ENCODE assay signal across 8 cellular contexts in the genomic region with DNA sequence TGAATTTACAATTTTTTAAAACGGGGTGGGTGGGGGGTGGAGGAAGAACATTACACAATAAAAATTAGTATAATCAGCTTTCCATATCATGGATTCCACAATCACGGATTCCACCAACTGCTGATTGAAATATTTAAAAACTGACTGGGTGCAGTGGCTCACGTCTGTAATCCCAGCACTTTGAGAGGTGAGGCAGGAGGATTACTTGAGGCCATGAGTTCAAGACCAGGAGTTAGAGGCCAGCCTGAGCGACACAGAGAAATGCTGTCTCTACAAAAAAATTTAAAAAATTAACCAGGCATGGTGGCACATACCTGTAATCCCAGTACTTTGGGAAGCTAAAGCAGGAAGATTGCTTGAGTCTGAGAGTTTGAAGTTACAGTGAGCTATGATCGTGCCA.
"Had no signal": no experiment of that assay in that cellular context is flagged by ENCODE, and none has a peak within 500 bp of the region (broad histone marks: within the 10 kb centered on the region; RNA-seq: fewer than 3 reads in every experiment).

No MANE protein-coding gene starts in this region.

- H3K27ac ChIP-seq: GM23248 had no signal

- H2AFZ ChIP-seq: GM23248, GM23338 had no signal

- H3K4me1 ChIP-seq: HAP-1 had no signal

- H3K9me3 ChIP-seq: HAP-1 had no signal

- H3K4me3 ChIP-seq: GM23248, GM23338, HAP-1 had no signal

- DNase-seq: GM23248, GOT3, H7, H9, HCEC 1CT, HFFc6 had no signal

- H3K36me3 ChIP-seq: HAP-1 had no signal

- H3K9ac ChIP-seq: GM23248 had no signal

- H3K4me2 ChIP-seq: GM23338 had no signal
